Comparison of ENCODE assay signal across 25 cellular contexts in genomic region chr4:182204042-182204441, GRCh38. TPM values are rescaled to one million over a fixed set of nuclear protein-coding genes. Genes with fewer than 3 reads are reported as not detected.
"Had no signal": no experiment of that assay in that cellular context is flagged by ENCODE, and none has a peak within 500 bp of the region (broad histone marks: within the 10 kb centered on the region; RNA-seq: fewer than 3 reads in every experiment).

No MANE protein-coding gene starts in this region.

- H3K27me3 Mint-ChIP-seq: activated B cell treated with CpG ODN at 0.5 μM for 24 hours; activated CD4-positive, alpha-beta memory T cell treated with anti-CD3 and anti-CD28 coated beads for 36 hours; activated CD4-positive, alpha-beta T cell treated with anti-CD3 and anti-CD28 coated beads, Interleukin-2, amount 10 ng/mL, durations not matched to agents 24 days and 14 days; activated naive CD4-positive, alpha-beta T cell treated with anti-CD3 and anti-CD28 coated beads, Interleukin-2, amount 10 ng/mL, durations not matched to agents 7 days and 5 days; activated naive CD8-positive, alpha-beta T cell treated with anti-CD3 and anti-CD28 coated beads for 36 hours had no signal

- H3K36me3 ChIP-seq: SJSA1 had no signal

- H3K9me3 ChIP-seq: body of pancreas, SJSA1 had no signal

- H3K27me3 ChIP-seq: body of pancreas, SJSA1 had no signal

- H3K27ac ChIP-seq: body of pancreas, SJSA1 had no signal

- ATAC-seq: activated T-helper 17 cell treated with anti-CD3 and anti-CD28 coated beads, Interleukin-2, amount 50 U/mL, for 72 hours; body of pancreas; PC-3; SK-N-SH treated with all-trans-retinoic acid at 6 μM for 48 hours had no signal

- DNase-seq: activated B cell treated with CpG ODN at 0.5 μM for 24 hours; activated CD4-positive, alpha-beta memory T cell treated with anti-CD3 and anti-CD28 coated beads for 36 hours; activated CD4-positive, alpha-beta T cell treated with anti-CD3 and anti-CD28 coated beads for 1 hour; activated CD4-positive, alpha-beta T cell treated with anti-CD3 and anti-CD28 coated beads, Interleukin-2, amount 10 ng/mL, durations not matched to agents 24 days and 14 days; activated CD8-positive, alpha-beta memory T cell treated with anti-CD3 and anti-CD28 coated beads for 24 hours; activated gamma-delta T cell treated with Interleukin-2 at 50 U/mL for 16 hours; activated naive CD4-positive, alpha-beta T cell treated with anti-CD3 and anti-CD28 coated beads, Interleukin-2, amount 10 ng/mL, durations not matched to agents 7 days and 5 days; activated naive CD8-positive, alpha-beta T cell treated with anti-CD3 and anti-CD28 coated beads for 36 hours; activated T-cell treated with anti-CD3 and anti-CD28 coated beads for 4 hours; activated T-cell treated with anti-CD3 and anti-CD28 coated beads, Interleukin-2, amount 50 U/mL, for 48 hours; anterior cingulate cortex; body of pancreas; central memory CD4-positive, alpha-beta T cell; MM.1S; NCI-H1105; NCI-H1436; NCI-H1694 treated with DMSO at 0.1 percent for 48 hours; NCI-H2029 treated with DMSO at 0.1 percent for 48 hours; NCI-H510A treated with DMSO at 0.1 percent for 48 hours; PC-3; SHP77 had no signal

- H3K9me3 Mint-ChIP-seq: activated B cell treated with CpG ODN at 0.5 μM for 24 hours; activated CD4-positive, alpha-beta memory T cell treated with anti-CD3 and anti-CD28 coated beads for 36 hours; activated CD4-positive, alpha-beta T cell treated with anti-CD3 and anti-CD28 coated beads, Interleukin-2, amount 10 ng/mL, durations not matched to agents 24 days and 14 days; activated naive CD4-positive, alpha-beta T cell treated with anti-CD3 and anti-CD28 coated beads, Interleukin-2, amount 10 ng/mL, durations not matched to agents 7 days and 5 days; activated naive CD8-positive, alpha-beta T cell treated with anti-CD3 and anti-CD28 coated beads for 36 hours; activated T-helper 17 cell treated with anti-CD3 and anti-CD28 coated beads, Interleukin-2, amount 50 U/mL, for 72 hours; T-helper 1 cell treated with Interleukin-12 subunit alpha and Interleukin-12 subunit beta and Interleukin-4 antibody, amounts not matched to agents 30 μg/mL and 1 μg/mL, for 36 hours had no signal

- H3K4me3 Mint-ChIP-seq: activated B cell treated with CpG ODN at 0.5 μM for 24 hours; activated CD4-positive, alpha-beta memory T cell treated with anti-CD3 and anti-CD28 coated beads for 36 hours; activated CD4-positive, alpha-beta T cell treated with anti-CD3 and anti-CD28 coated beads, Interleukin-2, amount 10 ng/mL, durations not matched to agents 24 days and 14 days; activated naive CD4-positive, alpha-beta T cell treated with anti-CD3 and anti-CD28 coated beads, Interleukin-2, amount 10 ng/mL, durations not matched to agents 7 days and 5 days; activated naive CD8-positive, alpha-beta T cell treated with anti-CD3 and anti-CD28 coated beads for 36 hours; activated T-helper 17 cell treated with anti-CD3 and anti-CD28 coated beads, Interleukin-2, amount 50 U/mL, for 72 hours; T-helper 1 cell treated with Interleukin-12 subunit alpha and Interleukin-12 subunit beta and Interleukin-4 antibody, amounts not matched to agents 30 μg/mL and 1 μg/mL, for 36 hours had no signal

- H3K27ac Mint-ChIP-seq: activated B cell treated with CpG ODN at 0.5 μM for 24 hours; activated CD4-positive, alpha-beta memory T cell treated with anti-CD3 and anti-CD28 coated beads for 36 hours; activated CD4-positive, alpha-beta T cell treated with anti-CD3 and anti-CD28 coated beads, Interleukin-2, amount 10 ng/mL, durations not matched to agents 24 days and 14 days; activated naive CD4-positive, alpha-beta T cell treated with anti-CD3 and anti-CD28 coated beads, Interleukin-2, amount 10 ng/mL, durations not matched to agents 7 days and 5 days; activated naive CD8-positive, alpha-beta T cell treated with anti-CD3 and anti-CD28 coated beads for 36 hours; activated T-helper 17 cell treated with anti-CD3 and anti-CD28 coated beads, Interleukin-2, amount 50 U/mL, for 72 hours; T-helper 1 cell treated with Interleukin-12 subunit alpha and Interleukin-12 subunit beta and Interleukin-4 antibody, amounts not matched to agents 30 μg/mL and 1 μg/mL, for 36 hours had no signal

- H3K4me3 ChIP-seq: body of pancreas, SJSA1 had no signal

- H3K4me1 ChIP-seq: body of pancreas had no signal

- H3K36me3 Mint-ChIP-seq: activated CD4-positive, alpha-beta memory T cell treated with anti-CD3 and anti-CD28 coated beads for 36 hours; activated naive CD4-positive, alpha-beta T cell treated with anti-CD3 and anti-CD28 coated beads, Interleukin-2, amount 10 ng/mL, durations not matched to agents 7 days and 5 days; activated naive CD8-positive, alpha-beta T cell treated with anti-CD3 and anti-CD28 coated beads for 36 hours had no signal

- H3K4me1 Mint-ChIP-seq: activated B cell treated with CpG ODN at 0.5 μM for 24 hours; activated CD4-positive, alpha-beta T cell treated with anti-CD3 and anti-CD28 coated beads, Interleukin-2, amount 10 ng/mL, durations not matched to agents 24 days and 14 days; activated naive CD4-positive, alpha-beta T cell treated with anti-CD3 and anti-CD28 coated beads, Interleukin-2, amount 10 ng/mL, durations not matched to agents 7 days and 5 days; activated naive CD8-positive, alpha-beta T cell treated with anti-CD3 and anti-CD28 coated beads for 36 hours; activated T-helper 17 cell treated with anti-CD3 and anti-CD28 coated beads, Interleukin-2, amount 50 U/mL, for 72 hours had no signal

RNA-seq across cellular contexts. Expression of gene TENM3, which starts 39.2 kb away (rescaled TPM):
- total RNA-seq: activated B cell treated with CpG ODN at 0.5 μM for 24 hours; activated CD4-positive, alpha-beta memory T cell treated with anti-CD3 and anti-CD28 coated beads for 36 hours; activated CD4-positive, alpha-beta T cell treated with anti-CD3 and anti-CD28 coated beads, Interleukin-2, amount 10 ng/mL, durations not matched to agents 24 days and 14 days; activated naive CD8-positive, alpha-beta T cell treated with anti-CD3 and anti-CD28 coated beads for 36 hours; activated T-helper 17 cell treated with anti-CD3 and anti-CD28 coated beads, Interleukin-2, amount 50 U/mL, for 72 hours had no signal
